Comparison of ENCODE assay signal across 1 cellular context in the genomic region with DNA sequence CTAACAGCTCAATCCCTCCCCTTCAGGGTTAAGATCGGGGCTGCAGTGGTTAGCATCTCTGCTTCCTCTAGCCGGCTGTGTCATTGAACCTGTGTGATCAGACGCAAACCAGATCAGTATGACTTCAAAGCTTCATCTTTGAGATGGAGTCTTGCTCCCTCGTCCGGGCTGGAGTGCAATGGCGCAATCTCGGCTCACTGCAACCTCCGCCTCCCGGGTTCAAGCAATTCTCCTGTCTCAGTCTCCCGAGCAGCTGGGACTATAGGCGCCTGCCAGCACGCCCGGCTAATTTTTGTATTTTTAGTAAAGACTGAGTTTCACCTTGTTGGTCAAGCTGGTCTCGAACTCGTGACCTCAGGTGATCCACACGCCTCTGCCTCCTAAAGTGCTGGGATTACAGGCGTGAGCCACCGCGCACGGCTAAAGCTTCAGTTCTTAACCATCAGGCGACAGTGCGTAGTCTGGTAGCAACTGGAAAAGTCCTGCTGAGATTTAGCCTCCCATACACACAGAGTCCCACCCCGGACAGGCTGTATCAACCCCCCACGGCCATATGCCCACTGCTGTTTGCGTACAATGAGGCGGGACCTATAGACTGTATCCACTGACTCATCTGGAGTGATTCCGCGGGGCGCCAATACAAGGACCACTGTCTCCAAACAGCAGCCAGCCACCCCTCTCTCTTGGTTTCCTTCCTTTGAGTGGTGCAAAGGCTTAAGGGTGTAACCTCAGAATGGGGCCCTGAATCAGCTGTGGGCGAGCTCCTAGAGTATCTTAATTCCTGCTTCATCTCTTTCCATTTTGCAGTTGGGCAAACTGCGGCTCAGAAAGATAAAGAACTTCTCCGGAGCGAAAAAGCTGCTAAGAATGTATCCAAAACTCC.
A peak's percentile ranks its signal among the peaks of the same experiment; 100 is the strongest.
TF ChIP-seq lines count a peak whose summit lies in the region.

No MANE protein-coding gene starts in this region.

TF ChIP-seq in K562, 482 proteins besides CTCF, POLR2A, EP300 and RAD21 (continued from another document and continues in another):
- TF ChIP-seq, protein P1, sequence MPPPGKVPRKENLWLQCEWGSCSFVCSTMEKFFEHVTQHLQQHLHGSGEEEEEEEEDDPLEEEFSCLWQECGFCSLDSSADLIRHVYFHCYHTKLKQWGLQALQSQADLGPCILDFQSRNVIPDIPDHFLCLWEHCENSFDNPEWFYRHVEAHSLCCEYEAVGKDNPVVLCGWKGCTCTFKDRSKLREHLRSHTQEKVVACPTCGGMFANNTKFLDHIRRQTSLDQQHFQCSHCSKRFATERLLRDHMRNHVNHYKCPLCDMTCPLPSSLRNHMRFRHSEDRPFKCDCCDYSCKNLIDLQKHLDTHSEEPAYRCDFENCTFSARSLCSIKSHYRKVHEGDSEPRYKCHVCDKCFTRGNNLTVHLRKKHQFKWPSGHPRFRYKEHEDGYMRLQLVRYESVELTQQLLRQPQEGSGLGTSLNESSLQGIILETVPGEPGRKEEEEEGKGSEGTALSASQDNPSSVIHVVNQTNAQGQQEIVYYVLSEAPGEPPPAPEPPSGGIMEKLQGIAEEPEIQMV (tag; conservative IDR thresholded peaks at IDR 0.05; ENCODE audit: low read depth): no peak
- no peak for TF ChIP-seq ZNF197 (CRISPR knock-in tag; IDR thresholded peaks at IDR 0.05; ENCODE audit: low read depth)
- TF ChIP-seq STAT5B (CRISPR knock-in tag; IDR thresholded peaks at IDR 0.05): no peak
- TF ChIP-seq, protein P2, sequence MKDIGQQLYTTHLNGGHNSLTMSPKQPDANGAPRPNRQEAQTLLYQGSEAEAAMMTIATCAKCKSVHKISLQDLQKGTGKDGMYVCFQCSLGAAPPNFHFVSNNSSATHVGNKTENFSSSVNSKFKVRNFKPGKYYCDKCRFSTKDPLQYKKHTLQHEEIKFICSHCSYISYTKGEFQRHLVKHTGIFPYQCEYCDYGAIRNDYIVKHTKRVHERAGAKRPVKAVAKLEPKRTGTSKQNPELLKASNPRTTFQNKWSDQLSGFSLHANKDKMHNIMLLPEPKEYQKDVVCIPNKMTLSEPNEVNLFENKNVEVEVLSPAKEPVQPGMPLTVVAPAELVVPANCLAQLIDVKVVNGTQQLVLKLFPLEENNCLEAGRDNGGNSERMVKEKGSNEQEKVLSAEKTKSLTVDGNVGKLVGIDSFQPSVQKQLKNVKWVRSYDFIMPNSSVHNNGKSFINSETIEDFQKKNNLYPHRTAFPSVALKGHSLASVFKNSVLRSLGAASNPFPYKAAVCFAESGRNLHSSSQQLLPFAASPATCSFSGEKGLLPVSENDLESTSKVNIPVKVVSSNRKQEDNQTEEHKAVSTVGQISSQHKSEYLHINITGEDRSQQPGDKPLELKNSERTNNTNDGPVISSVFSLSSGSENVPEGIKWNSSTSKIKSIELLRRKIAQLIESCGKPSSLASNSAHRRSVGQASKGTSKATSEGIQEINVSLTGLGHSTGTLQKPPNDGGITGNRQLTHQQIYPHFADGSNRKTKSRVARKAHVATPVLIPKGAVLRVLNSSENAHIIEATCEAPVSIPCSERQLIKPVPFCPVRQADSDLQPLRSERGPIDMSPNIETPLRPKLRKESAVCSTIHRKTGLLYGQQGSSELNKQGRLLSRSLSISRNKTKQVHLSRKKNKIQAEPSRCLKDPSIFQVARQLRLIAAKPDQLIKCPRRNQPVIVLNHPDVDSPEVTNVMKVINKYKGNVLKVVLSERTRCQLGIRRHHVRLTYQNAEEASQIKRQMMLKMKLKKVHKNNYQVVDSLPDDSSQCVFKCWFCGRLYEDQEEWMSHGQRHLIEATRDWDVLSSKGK (CRISPR knock-in tag; IDR thresholded peaks at IDR 0.05): no peak
- no peak for TF ChIP-seq NCOR1 (IDR thresholded peaks at IDR 0.05)
- no peak for TF ChIP-seq COPS2 (conservative IDR thresholded peaks at IDR 0.05)
- no peak for TF ChIP-seq MCM3 (IDR thresholded peaks at IDR 0.05)
- TF ChIP-seq SNRNP70 (optimal IDR thresholded peaks at IDR 0.05; ENCODE audit: low read depth, low read length): no peak
- TF ChIP-seq BRF1 (IDR thresholded peaks at IDR 0.05; ENCODE audit: borderline replicate concordance, extremely low read depth, insufficient read length): no peak
- TF ChIP-seq, protein P3, sequence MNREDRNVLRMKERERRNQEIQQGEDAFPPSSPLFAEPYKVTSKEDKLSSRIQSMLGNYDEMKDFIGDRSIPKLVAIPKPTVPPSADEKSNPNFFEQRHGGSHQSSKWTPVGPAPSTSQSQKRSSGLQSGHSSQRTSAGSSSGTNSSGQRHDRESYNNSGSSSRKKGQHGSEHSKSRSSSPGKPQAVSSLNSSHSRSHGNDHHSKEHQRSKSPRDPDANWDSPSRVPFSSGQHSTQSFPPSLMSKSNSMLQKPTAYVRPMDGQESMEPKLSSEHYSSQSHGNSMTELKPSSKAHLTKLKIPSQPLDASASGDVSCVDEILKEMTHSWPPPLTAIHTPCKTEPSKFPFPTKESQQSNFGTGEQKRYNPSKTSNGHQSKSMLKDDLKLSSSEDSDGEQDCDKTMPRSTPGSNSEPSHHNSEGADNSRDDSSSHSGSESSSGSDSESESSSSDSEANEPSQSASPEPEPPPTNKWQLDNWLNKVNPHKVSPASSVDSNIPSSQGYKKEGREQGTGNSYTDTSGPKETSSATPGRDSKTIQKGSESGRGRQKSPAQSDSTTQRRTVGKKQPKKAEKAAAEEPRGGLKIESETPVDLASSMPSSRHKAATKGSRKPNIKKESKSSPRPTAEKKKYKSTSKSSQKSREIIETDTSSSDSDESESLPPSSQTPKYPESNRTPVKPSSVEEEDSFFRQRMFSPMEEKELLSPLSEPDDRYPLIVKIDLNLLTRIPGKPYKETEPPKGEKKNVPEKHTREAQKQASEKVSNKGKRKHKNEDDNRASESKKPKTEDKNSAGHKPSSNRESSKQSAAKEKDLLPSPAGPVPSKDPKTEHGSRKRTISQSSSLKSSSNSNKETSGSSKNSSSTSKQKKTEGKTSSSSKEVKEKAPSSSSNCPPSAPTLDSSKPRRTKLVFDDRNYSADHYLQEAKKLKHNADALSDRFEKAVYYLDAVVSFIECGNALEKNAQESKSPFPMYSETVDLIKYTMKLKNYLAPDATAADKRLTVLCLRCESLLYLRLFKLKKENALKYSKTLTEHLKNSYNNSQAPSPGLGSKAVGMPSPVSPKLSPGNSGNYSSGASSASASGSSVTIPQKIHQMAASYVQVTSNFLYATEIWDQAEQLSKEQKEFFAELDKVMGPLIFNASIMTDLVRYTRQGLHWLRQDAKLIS (CRISPR knock-in tag; IDR thresholded peaks at IDR 0.05): no peak; the same call in 1 of the 2 replicates
- no peak for TF ChIP-seq ZNF778 (CRISPR knock-in tag; IDR thresholded peaks at IDR 0.05)
- no peak for TF ChIP-seq CHD2 (IDR thresholded peaks at IDR 0.05; ENCODE audit: low read depth, low read length)
- TF ChIP-seq, protein P4, sequence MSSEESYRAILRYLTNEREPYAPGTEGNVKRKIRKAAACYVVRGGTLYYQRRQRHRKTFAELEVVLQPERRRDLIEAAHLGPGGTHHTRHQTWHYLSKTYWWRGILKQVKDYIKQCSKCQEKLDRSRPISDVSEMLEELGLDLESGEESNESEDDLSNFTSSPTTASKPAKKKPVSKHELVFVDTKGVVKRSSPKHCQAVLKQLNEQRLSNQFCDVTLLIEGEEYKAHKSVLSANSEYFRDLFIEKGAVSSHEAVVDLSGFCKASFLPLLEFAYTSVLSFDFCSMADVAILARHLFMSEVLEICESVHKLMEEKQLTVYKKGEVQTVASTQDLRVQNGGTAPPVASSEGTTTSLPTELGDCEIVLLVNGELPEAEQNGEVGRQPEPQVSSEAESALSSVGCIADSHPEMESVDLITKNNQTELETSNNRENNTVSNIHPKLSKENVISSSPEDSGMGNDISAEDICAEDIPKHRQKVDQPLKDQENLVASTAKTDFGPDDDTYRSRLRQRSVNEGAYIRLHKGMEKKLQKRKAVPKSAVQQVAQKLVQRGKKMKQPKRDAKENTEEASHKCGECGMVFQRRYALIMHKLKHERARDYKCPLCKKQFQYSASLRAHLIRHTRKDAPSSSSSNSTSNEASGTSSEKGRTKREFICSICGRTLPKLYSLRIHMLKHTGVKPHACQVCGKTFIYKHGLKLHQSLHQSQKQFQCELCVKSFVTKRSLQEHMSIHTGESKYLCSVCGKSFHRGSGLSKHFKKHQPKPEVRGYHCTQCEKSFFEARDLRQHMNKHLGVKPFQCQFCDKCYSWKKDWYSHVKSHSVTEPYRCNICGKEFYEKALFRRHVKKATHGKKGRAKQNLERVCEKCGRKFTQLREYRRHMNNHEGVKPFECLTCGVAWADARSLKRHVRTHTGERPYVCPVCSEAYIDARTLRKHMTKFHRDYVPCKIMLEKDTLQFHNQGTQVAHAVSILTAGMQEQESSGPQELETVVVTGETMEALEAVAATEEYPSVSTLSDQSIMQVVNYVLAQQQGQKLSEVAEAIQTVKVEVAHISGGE (CRISPR knock-in tag; IDR thresholded peaks at IDR 0.05): peak in 1 of 3 experiments; percentile 85; a peak in 2 of 6 replicates
- TF ChIP-seq, protein P5, sequence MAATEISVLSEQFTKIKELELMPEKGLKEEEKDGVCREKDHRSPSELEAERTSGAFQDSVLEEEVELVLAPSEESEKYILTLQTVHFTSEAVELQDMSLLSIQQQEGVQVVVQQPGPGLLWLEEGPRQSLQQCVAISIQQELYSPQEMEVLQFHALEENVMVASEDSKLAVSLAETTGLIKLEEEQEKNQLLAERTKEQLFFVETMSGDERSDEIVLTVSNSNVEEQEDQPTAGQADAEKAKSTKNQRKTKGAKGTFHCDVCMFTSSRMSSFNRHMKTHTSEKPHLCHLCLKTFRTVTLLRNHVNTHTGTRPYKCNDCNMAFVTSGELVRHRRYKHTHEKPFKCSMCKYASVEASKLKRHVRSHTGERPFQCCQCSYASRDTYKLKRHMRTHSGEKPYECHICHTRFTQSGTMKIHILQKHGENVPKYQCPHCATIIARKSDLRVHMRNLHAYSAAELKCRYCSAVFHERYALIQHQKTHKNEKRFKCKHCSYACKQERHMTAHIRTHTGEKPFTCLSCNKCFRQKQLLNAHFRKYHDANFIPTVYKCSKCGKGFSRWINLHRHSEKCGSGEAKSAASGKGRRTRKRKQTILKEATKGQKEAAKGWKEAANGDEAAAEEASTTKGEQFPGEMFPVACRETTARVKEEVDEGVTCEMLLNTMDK (IDR thresholded peaks at IDR 0.05; ENCODE audit: borderline replicate concordance, insufficient read depth, low read depth, low read length, poor library complexity, severe bottlenecking): no peak
- no peak for TF ChIP-seq ZNF445 (CRISPR knock-in tag; IDR thresholded peaks at IDR 0.05; ENCODE audit: low read depth)
- no peak for TF ChIP-seq MTA1 (IDR thresholded peaks at IDR 0.05; ENCODE audit: borderline replicate concordance)
- TF ChIP-seq, protein P6, sequence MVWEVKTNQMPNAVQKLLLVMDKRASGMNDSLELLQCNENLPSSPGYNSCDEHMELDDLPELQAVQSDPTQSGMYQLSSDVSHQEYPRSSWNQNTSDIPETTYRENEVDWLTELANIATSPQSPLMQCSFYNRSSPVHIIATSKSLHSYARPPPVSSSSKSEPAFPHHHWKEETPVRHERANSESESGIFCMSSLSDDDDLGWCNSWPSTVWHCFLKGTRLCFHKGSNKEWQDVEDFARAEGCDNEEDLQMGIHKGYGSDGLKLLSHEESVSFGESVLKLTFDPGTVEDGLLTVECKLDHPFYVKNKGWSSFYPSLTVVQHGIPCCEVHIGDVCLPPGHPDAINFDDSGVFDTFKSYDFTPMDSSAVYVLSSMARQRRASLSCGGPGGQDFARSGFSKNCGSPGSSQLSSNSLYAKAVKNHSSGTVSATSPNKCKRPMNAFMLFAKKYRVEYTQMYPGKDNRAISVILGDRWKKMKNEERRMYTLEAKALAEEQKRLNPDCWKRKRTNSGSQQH (CRISPR knock-in tag; IDR thresholded peaks at IDR 0.05): no peak
- no peak for TF ChIP-seq ETV6 (IDR thresholded peaks at IDR 0.05; ENCODE audit: borderline replicate concordance in 1 of 2, low read depth in 2 of 2, low read length in 1 of 2)
- TF ChIP-seq ETV6 (CRISPR knock-in tag; IDR thresholded peaks at IDR 0.05; ENCODE audit: borderline replicate concordance): no peak
- 0 out of 2 replicates have a peak, but pooled peaks have one; percentile 7 for TF ChIP-seq NCOA1 (IDR thresholded peaks at IDR 0.05; ENCODE audit: low read depth)
- TF ChIP-seq ZNF408 (CRISPR knock-in tag; IDR thresholded peaks at IDR 0.05; ENCODE audit: low read depth): no peak
- no peak for TF ChIP-seq POLR2G (IDR thresholded peaks at IDR 0.05; ENCODE audit: low read depth, low read length)
- no peak for TF ChIP-seq SP2 (IDR thresholded peaks at IDR 0.05; ENCODE audit: extremely low read depth, low read depth, low read length, poor library complexity, severe bottlenecking)
- TF ChIP-seq BACH1 (tag; IDR thresholded peaks at IDR 0.05): no peak
- no peak for TF ChIP-seq ZNF444 (CRISPR knock-in tag; IDR thresholded peaks at IDR 0.05)
- TF ChIP-seq SAFB2 (IDR thresholded peaks at IDR 0.05; ENCODE audit: borderline replicate concordance, low read depth, low read length, severe bottlenecking): no peak
- TF ChIP-seq, protein P7, sequence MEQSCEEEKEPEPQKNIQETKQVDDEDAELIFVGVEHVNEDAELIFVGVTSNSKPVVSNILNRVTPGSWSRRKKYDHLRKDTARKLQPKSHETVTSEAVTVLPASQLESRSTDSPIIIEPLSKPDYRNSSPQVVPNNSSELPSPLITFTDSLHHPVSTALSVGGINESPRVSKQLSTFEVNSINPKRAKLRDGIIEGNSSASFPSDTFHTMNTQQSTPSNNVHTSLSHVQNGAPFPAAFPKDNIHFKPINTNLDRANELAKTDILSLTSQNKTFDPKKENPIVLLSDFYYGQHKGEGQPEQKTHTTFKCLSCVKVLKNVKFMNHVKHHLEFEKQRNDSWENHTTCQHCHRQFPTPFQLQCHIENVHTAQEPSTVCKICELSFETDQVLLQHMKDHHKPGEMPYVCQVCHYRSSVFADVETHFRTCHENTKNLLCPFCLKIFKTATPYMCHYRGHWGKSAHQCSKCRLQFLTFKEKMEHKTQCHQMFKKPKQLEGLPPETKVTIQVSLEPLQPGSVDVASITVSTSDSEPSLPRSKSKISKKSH (CRISPR knock-in tag; IDR thresholded peaks at IDR 0.05): no peak
- TF ChIP-seq EHMT2 (IDR thresholded peaks at IDR 0.05): no peak
- TF ChIP-seq, protein P8, sequence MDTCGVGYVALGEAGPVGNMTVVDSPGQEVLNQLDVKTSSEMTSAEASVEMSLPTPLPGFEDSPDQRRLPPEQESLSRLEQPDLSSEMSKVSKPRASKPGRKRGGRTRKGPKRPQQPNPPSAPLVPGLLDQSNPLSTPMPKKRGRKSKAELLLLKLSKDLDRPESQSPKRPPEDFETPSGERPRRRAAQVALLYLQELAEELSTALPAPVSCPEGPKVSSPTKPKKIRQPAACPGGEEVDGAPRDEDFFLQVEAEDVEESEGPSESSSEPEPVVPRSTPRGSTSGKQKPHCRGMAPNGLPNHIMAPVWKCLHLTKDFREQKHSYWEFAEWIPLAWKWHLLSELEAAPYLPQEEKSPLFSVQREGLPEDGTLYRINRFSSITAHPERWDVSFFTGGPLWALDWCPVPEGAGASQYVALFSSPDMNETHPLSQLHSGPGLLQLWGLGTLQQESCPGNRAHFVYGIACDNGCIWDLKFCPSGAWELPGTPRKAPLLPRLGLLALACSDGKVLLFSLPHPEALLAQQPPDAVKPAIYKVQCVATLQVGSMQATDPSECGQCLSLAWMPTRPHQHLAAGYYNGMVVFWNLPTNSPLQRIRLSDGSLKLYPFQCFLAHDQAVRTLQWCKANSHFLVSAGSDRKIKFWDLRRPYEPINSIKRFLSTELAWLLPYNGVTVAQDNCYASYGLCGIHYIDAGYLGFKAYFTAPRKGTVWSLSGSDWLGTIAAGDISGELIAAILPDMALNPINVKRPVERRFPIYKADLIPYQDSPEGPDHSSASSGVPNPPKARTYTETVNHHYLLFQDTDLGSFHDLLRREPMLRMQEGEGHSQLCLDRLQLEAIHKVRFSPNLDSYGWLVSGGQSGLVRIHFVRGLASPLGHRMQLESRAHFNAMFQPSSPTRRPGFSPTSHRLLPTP (IDR thresholded peaks at IDR 0.05; ENCODE audit: borderline replicate concordance, extremely low read depth, insufficient read length): peak; percentile 44
